ENCODE assay signal across 18 cellular contexts in genomic region chr4:17169699-17170098, GRCh38.
DNase-seq lines count a peak whose midpoint lies in the region; ATAC-seq and TF ChIP-seq lines count a peak whose summit lies in the region.
"Had no signal": no experiment of that assay in that cellular context is flagged by ENCODE, and none has a peak within 500 bp of the region (broad histone marks: within the 10 kb centered on the region; RNA-seq: fewer than 3 reads in every experiment).

No MANE protein-coding gene starts in this region.

- no peaks in the 10 kb centered on the region for H3K27me3 ChIP-seq in GM23248 (replicated peaks; ENCODE audit: insufficient read depth)
- no peaks in the 10 kb centered on the region for H3K27me3 ChIP-seq in SJSA1 (replicated peaks)
- no peaks in the 10 kb centered on the region for H3K27me3 ChIP-seq in adipocyte (replicated peaks; ENCODE audit: control insufficient read depth, insufficient read depth, low read length)
- H3K27me3 ChIP-seq: BLaER1 treated with 17β-estradiol and CSF1 and Interleukin-3, amounts not matched to agents 10 nM and 100 nM had no signal

- H3K27ac Mint-ChIP-seq in osteocyte (ENCODE audit: unreplicated experiment), result peak overlapping the region; percentile 65
- H3K27ac Mint-ChIP-seq: B cell; CD8-positive, alpha-beta T cell; H9 had no signal

- 100% methylated on average over 1 of the region's 1 CpG for WGBS in GM23248 (ENCODE audit: low coverage in 1 of 2, low lambda C conversion rate in 2 of 2, missing lambda C conversion rate in 2 of 2), 2 experiments

- H4K20me1 ChIP-seq in GM23248 (ENCODE audit: insufficient read depth), result no peaks in the 10 kb centered on the region
- H4K20me1 ChIP-seq: BLaER1 treated with 17β-estradiol and CSF1 and Interleukin-3, amounts not matched to agents 10 nM and 100 nM had no signal

- no peaks in the 10 kb centered on the region for H3K36me3 Mint-ChIP-seq in osteocyte (ENCODE audit: unreplicated experiment)
- H3K36me3 Mint-ChIP-seq: CD8-positive, alpha-beta T cell had no signal

- H3K4me3 ChIP-seq in GM23248, result no peak overlapping the region
- H3K4me3 ChIP-seq in SJSA1, result no peak overlapping the region
- no peak overlapping the region for H3K4me3 ChIP-seq in adipocyte (ENCODE audit: low read length)
- H3K4me3 ChIP-seq: BLaER1 treated with 17β-estradiol and CSF1 and Interleukin-3, amounts not matched to agents 10 nM and 100 nM had no signal

- H3K9ac ChIP-seq in GM23248, result no peak overlapping the region
- H3K9ac ChIP-seq in adipocyte (ENCODE audit: low read length), result no peak overlapping the region
- H3K9ac ChIP-seq: BLaER1 treated with 17β-estradiol and CSF1 and Interleukin-3, amounts not matched to agents 10 nM and 100 nM had no signal

- no peaks in the 10 kb centered on the region for H3K79me2 ChIP-seq in GM23248 (ENCODE audit: insufficient read depth)

- TF ChIP-seq CTCF in osteocyte (IDR thresholded peaks at IDR 0.05), result no peak

- in situ Hi-C loops in GM23248 (cut with MboI), result no loop called here

- H3K27ac ChIP-seq in GM23248 (no peak overlapping the region), SJSA1 (0 out of 2 replicates have a peak overlapping the region, but pooled peaks have one; percentile 81)
- H3K27ac ChIP-seq: BLaER1 treated with 17β-estradiol and CSF1 and Interleukin-3, amounts not matched to agents 10 nM and 100 nM had no signal

- DNase-seq in GM23248 (no peak), SJSA1 (ENCODE audit: low read depth in 1 of 2, low spot score in 2 of 2) (no peak), adipocyte (ENCODE audit: low read depth) (peak; percentile 15), osteocyte (ENCODE audit: extremely low spot score, unreplicated experiment) (no peak), HK-2 (ENCODE audit: unreplicated experiment) (no peak), mesenteric fat pad (ENCODE audit: low spot score) (no peak)
- DNase-seq: 8988T; CD8-positive, alpha-beta T cell; COR-L47; DMS 273 treated with DMSO at 0.1 percent for 48 hours; DMS53; DND-41; EL; H9 had no signal

- 0 out of 2 replicates have a peak overlapping the region, but pooled peaks have one; percentile 33 for H2AFZ ChIP-seq in GM23248

- H3K4me1 ChIP-seq in GM23248 (ENCODE audit: insufficient read depth) (peaks cover 54% of the 10 kb centered on the region), SJSA1 (replicated peaks) (peaks cover 29% of the 10 kb centered on the region), adipocyte (ENCODE audit: control insufficient read depth, insufficient read depth, low read length) (peaks cover 59% of the 10 kb centered on the region)

- no peak overlapping the region for H3K4me3 Mint-ChIP-seq in osteocyte (ENCODE audit: unreplicated experiment)
- H3K4me3 Mint-ChIP-seq: B cell; CD8-positive, alpha-beta T cell; H9 had no signal

- no peaks in the 10 kb centered on the region for H3K9me3 Mint-ChIP-seq in osteocyte (ENCODE audit: unreplicated experiment)
- H3K9me3 Mint-ChIP-seq: CD8-positive, alpha-beta T cell; H9 had no signal

- peaks cover 69% of the 10 kb centered on the region for H3K4me1 Mint-ChIP-seq in osteocyte (ENCODE audit: unreplicated experiment)
- H3K4me1 Mint-ChIP-seq: B cell had no signal

- ATAC-seq in GM18873 (IDR thresholded peaks at IDR 0.05; ENCODE audit: low FRiP score, unreplicated experiment) (no peak), GM18520 (IDR thresholded peaks at IDR 0.05; ENCODE audit: unreplicated experiment) (no peak)
- ATAC-seq: CD8-positive, alpha-beta T cell had no signal

- H3K36me3 ChIP-seq in GM23248 (ENCODE audit: low read depth) (no peaks in the 10 kb centered on the region), SJSA1 (no peaks in the 10 kb centered on the region), adipocyte (ENCODE audit: control insufficient read depth, insufficient read depth, low read length, severe bottlenecking) (no peaks in the 10 kb centered on the region)
- H3K36me3 ChIP-seq: BLaER1 treated with 17β-estradiol and CSF1 and Interleukin-3, amounts not matched to agents 10 nM and 100 nM had no signal

- H3K9me2 ChIP-seq in GM23248 (ENCODE audit: insufficient read depth), result no peaks in the 10 kb centered on the region

- H3K9me3 ChIP-seq in GM23248 (ENCODE audit: low read depth), result no peaks in the 10 kb centered on the region
- H3K9me3 ChIP-seq in SJSA1 (replicated peaks), result no peaks in the 10 kb centered on the region
- no peaks in the 10 kb centered on the region for H3K9me3 ChIP-seq in adipocyte (ENCODE audit: control insufficient read depth, low read length)
- H3K9me3 ChIP-seq: BLaER1 treated with 17β-estradiol and CSF1 and Interleukin-3, amounts not matched to agents 10 nM and 100 nM had no signal

- H3K4me2 ChIP-seq in GM23248 (ENCODE audit: unreplicated experiment), result no peak overlapping the region

- peaks cover 35% of the 10 kb centered on the region for H3F3A ChIP-seq in GM23248 (ENCODE audit: insufficient read depth)

- no peaks in the 10 kb centered on the region for H3K27me3 Mint-ChIP-seq in osteocyte (ENCODE audit: unreplicated experiment)
- H3K27me3 Mint-ChIP-seq: B cell had no signal
